In genomic region chrX:83339724-83340123, GRCh38 we compare ENCODE assay signal across 29 cellular contexts.
"Had no signal": no experiment of that assay in that cellular context is flagged by ENCODE, and none has a peak within 500 bp of the region (broad histone marks: within the 10 kb centered on the region; RNA-seq: fewer than 3 reads in every experiment).

No MANE protein-coding gene starts in this region.

- H3K4me3 Mint-ChIP-seq: stimulated activated effector memory CD8-positive, alpha-beta T cell treated with anti-CD3 and anti-CD28 coated beads, Interleukin-12 subunit alpha, Interleukin-12 subunit beta, amount 100 ng/mL, for 72 hours; stimulated activated memory B cell treated with anti-CD40 and anti-IgM and Interleukin-4, amounts not matched to agents 10 μg/mL and 1 μg/mL and 100 μg/mL, for 72 hours; stimulated activated naive B cell treated with anti-CD40 and anti-IgM and Interleukin-4, amounts not matched to agents 10 μg/mL and 1 μg/mL and 100 μg/mL, for 72 hours; stimulated activated naive CD8-positive, alpha-beta T cell treated with anti-CD3 and anti-CD28 coated beads, Interleukin-15, amount 100 ng/mL, for 72 hours; stimulated activated naive CD8-positive, alpha-beta T cell treated with anti-CD3 and anti-CD28 coated beads, Interleukin-15, Interleukin-2, amounts not matched to agents 100 ng/mL and 50 ng/mL, for 24 hours; type B pancreatic cell had no signal

- H3K27ac ChIP-seq: stomach, suprapubic skin, testis, thoracic aorta, thyroid gland, tibial artery, tibial nerve, transverse colon, upper lobe of left lung, upper lobe of right lung, uterus, vagina had no signal

- H3K27me3 ChIP-seq: suprapubic skin, testis, thyroid gland, tibial artery, tibial nerve, transverse colon, upper lobe of left lung, upper lobe of right lung, vagina had no signal

- FAIRE-seq: urothelium cell line had no signal

- H3K27me3 Mint-ChIP-seq: stimulated activated memory B cell treated with anti-CD40 and anti-IgM and Interleukin-4, amounts not matched to agents 10 μg/mL and 1 μg/mL and 100 μg/mL, for 72 hours; stimulated activated naive B cell treated with anti-CD40 and anti-IgM and Interleukin-4, amounts not matched to agents 10 μg/mL and 1 μg/mL and 100 μg/mL, for 72 hours; stimulated activated naive CD8-positive, alpha-beta T cell treated with anti-CD3 and anti-CD28 coated beads, Interleukin-15, amount 100 ng/mL, for 72 hours; stimulated activated naive CD8-positive, alpha-beta T cell treated with anti-CD3 and anti-CD28 coated beads, Interleukin-15, Interleukin-2, amounts not matched to agents 100 ng/mL and 50 ng/mL, for 24 hours; type B pancreatic cell had no signal

- H3K4me1 ChIP-seq: stomach, suprapubic skin, testis, thyroid gland, tibial artery, tibial nerve, transverse colon, upper lobe of left lung, upper lobe of right lung, uterus, vagina had no signal

- H3K9me3 Mint-ChIP-seq: stimulated activated effector memory CD8-positive, alpha-beta T cell treated with anti-CD3 and anti-CD28 coated beads, Interleukin-12 subunit alpha, Interleukin-12 subunit beta, amount 100 ng/mL, for 72 hours; stimulated activated memory B cell treated with anti-CD40 and anti-IgM and Interleukin-4, amounts not matched to agents 10 μg/mL and 1 μg/mL and 100 μg/mL, for 72 hours; stimulated activated naive B cell treated with anti-CD40 and anti-IgM and Interleukin-4, amounts not matched to agents 10 μg/mL and 1 μg/mL and 100 μg/mL, for 72 hours; stimulated activated naive CD8-positive, alpha-beta T cell treated with anti-CD3 and anti-CD28 coated beads, Interleukin-15, amount 100 ng/mL, for 72 hours; stimulated activated naive CD8-positive, alpha-beta T cell treated with anti-CD3 and anti-CD28 coated beads, Interleukin-15, Interleukin-2, amounts not matched to agents 100 ng/mL and 50 ng/mL, for 24 hours; type B pancreatic cell had no signal

- H3K27ac Mint-ChIP-seq: stimulated activated effector memory CD8-positive, alpha-beta T cell treated with anti-CD3 and anti-CD28 coated beads, Interleukin-12 subunit alpha, Interleukin-12 subunit beta, amount 100 ng/mL, for 72 hours; stimulated activated memory B cell treated with anti-CD40 and anti-IgM and Interleukin-4, amounts not matched to agents 10 μg/mL and 1 μg/mL and 100 μg/mL, for 72 hours; stimulated activated naive B cell treated with anti-CD40 and anti-IgM and Interleukin-4, amounts not matched to agents 10 μg/mL and 1 μg/mL and 100 μg/mL, for 72 hours; stimulated activated naive CD8-positive, alpha-beta T cell treated with anti-CD3 and anti-CD28 coated beads, Interleukin-15, amount 100 ng/mL, for 72 hours; stimulated activated naive CD8-positive, alpha-beta T cell treated with anti-CD3 and anti-CD28 coated beads, Interleukin-15, Interleukin-2, amounts not matched to agents 100 ng/mL and 50 ng/mL, for 24 hours; type B pancreatic cell had no signal

- H3K9me3 ChIP-seq: stomach, suprapubic skin, testis, thoracic aorta, thyroid gland, tibial artery, tibial nerve, transverse colon, upper lobe of left lung, upper lobe of right lung, uterus, vagina had no signal

- ATAC-seq: stimulated activated effector memory CD8-positive, alpha-beta T cell treated with anti-CD3 and anti-CD28 coated beads, Interleukin-12 subunit alpha, Interleukin-12 subunit beta, amount 100 ng/mL, for 72 hours; stimulated activated memory B cell treated with anti-CD40 and anti-IgM and Interleukin-4, amounts not matched to agents 10 μg/mL and 1 μg/mL and 100 μg/mL, for 72 hours; stimulated activated naive B cell treated with anti-CD40 and anti-IgM and Interleukin-4, amounts not matched to agents 10 μg/mL and 1 μg/mL and 100 μg/mL, for 72 hours; stimulated activated naive CD8-positive, alpha-beta T cell treated with anti-CD3 and anti-CD28 coated beads, Interleukin-15, amount 100 ng/mL, for 72 hours; stimulated activated naive CD8-positive, alpha-beta T cell treated with anti-CD3 and anti-CD28 coated beads, Interleukin-15, Interleukin-2, amounts not matched to agents 100 U/mL and 50 U/mL, for 24 hours; upper lobe of right lung had no signal

- H3K4me1 Mint-ChIP-seq: stimulated activated effector memory CD8-positive, alpha-beta T cell treated with anti-CD3 and anti-CD28 coated beads, Interleukin-12 subunit alpha, Interleukin-12 subunit beta, amount 100 ng/mL, for 72 hours; stimulated activated memory B cell treated with anti-CD40 and anti-IgM and Interleukin-4, amounts not matched to agents 10 μg/mL and 1 μg/mL and 100 μg/mL, for 72 hours; stimulated activated naive B cell treated with anti-CD40 and anti-IgM and Interleukin-4, amounts not matched to agents 10 μg/mL and 1 μg/mL and 100 μg/mL, for 72 hours; stimulated activated naive CD8-positive, alpha-beta T cell treated with anti-CD3 and anti-CD28 coated beads, Interleukin-15, amount 100 ng/mL, for 72 hours had no signal

- H3K4me3 ChIP-seq: stomach, suprapubic skin, testis, thoracic aorta, thyroid gland, tibial artery, tibial nerve, transverse colon, upper lobe of left lung, upper lobe of right lung, uterus, vagina had no signal

- H3K36me3 ChIP-seq: stomach, suprapubic skin, thoracic aorta, thyroid gland, tibial artery, tibial nerve, transverse colon, upper lobe of left lung, upper lobe of right lung, uterus, vagina had no signal

- DNase-seq: stimulated activated CD4-positive, alpha-beta T cell treated with anti-CD3 and anti-CD28 coated beads, Interleukin-2, amount 100 ng/mL, for 48 hours; stimulated activated CD4-positive, alpha-beta T cell treated with anti-CD3 and anti-CD28 coated beads, Interleukin-4, amount 100 ng/mL, for 1 hour; stimulated activated CD4-positive, alpha-beta T cell treated with anti-CD3 and anti-CD28 coated beads, Interleukin-4, amount 100 ng/mL, for 24 hours; stimulated activated CD4-positive, alpha-beta T cell treated with anti-CD3 and anti-CD28 coated beads, Interleukin-4, amount 100 ng/mL, for 4 hours; stimulated activated CD8-positive, alpha-beta memory T cell treated with anti-CD3 and anti-CD28 coated beads, Interleukin-4, amount 100 ng/mL, for 48 hours; stimulated activated naive B cell treated with anti-CD40 and anti-IgM and Interleukin-4, amounts not matched to agents 10 μg/mL and 1 μg/mL and 100 μg/mL, for 72 hours; stimulated activated naive CD4-positive, alpha-beta T cell; stimulated activated naive CD4-positive, alpha-beta T cell treated with Interleukin-2 at 50 U/mL for 16 hours; stimulated activated naive CD8-positive, alpha-beta T cell treated with anti-CD3 and anti-CD28 coated beads, Interleukin-15, amount 100 ng/mL, for 72 hours; stimulated activated naive CD8-positive, alpha-beta T cell treated with anti-CD3 and anti-CD28 coated beads, Interleukin-15, Interleukin-2, amounts not matched to agents 100 U/mL and 50 U/mL, for 24 hours; stomach; substantia nigra; testis; thyroid gland; tibial artery; transverse colon; trophoblast cell; upper lobe of left lung; upper lobe of right lung; uterus had no signal

- H3K36me3 Mint-ChIP-seq: stimulated activated effector memory CD8-positive, alpha-beta T cell treated with anti-CD3 and anti-CD28 coated beads, Interleukin-12 subunit alpha, Interleukin-12 subunit beta, amount 100 ng/mL, for 72 hours; stimulated activated memory B cell treated with anti-CD40 and anti-IgM and Interleukin-4, amounts not matched to agents 10 μg/mL and 1 μg/mL and 100 μg/mL, for 72 hours; stimulated activated naive B cell treated with anti-CD40 and anti-IgM and Interleukin-4, amounts not matched to agents 10 μg/mL and 1 μg/mL and 100 μg/mL, for 72 hours; type B pancreatic cell had no signal
